ENCODE assay signal across 1 cellular context in the genomic region with DNA sequence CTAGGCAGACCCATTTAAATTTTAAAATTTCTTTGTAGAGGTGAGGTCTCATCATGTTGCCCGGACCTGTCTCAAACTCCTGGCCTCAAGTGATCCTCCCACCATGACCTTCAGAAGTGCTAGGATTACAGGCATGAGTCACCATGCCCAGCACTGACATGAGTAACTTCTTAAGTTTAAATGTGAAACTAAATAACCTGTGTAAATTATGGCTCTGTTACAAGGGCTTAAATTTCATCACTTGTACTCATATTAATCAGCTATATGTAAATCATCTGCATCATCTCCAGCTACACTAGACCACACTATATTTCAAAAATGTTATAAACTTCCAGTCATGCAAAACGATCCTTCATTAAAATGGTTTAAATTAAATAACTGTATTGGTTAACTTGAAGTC.
TF ChIP-seq lines count a peak whose summit lies in the region.

No MANE protein-coding gene starts in this region.

TF ChIP-seq in HEK293, 187 proteins besides CTCF, POLR2A, EP300 and RAD21 (continued from another document):
- TF ChIP-seq, protein P1, sequence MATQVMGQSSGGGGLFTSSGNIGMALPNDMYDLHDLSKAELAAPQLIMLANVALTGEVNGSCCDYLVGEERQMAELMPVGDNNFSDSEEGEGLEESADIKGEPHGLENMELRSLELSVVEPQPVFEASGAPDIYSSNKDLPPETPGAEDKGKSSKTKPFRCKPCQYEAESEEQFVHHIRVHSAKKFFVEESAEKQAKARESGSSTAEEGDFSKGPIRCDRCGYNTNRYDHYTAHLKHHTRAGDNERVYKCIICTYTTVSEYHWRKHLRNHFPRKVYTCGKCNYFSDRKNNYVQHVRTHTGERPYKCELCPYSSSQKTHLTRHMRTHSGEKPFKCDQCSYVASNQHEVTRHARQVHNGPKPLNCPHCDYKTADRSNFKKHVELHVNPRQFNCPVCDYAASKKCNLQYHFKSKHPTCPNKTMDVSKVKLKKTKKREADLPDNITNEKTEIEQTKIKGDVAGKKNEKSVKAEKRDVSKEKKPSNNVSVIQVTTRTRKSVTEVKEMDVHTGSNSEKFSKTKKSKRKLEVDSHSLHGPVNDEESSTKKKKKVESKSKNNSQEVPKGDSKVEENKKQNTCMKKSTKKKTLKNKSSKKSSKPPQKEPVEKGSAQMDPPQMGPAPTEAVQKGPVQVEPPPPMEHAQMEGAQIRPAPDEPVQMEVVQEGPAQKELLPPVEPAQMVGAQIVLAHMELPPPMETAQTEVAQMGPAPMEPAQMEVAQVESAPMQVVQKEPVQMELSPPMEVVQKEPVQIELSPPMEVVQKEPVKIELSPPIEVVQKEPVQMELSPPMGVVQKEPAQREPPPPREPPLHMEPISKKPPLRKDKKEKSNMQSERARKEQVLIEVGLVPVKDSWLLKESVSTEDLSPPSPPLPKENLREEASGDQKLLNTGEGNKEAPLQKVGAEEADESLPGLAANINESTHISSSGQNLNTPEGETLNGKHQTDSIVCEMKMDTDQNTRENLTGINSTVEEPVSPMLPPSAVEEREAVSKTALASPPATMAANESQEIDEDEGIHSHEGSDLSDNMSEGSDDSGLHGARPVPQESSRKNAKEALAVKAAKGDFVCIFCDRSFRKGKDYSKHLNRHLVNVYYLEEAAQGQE (tag by site-specific recombination; IDR thresholded peaks at IDR 0.05) = no peak
- TF ChIP-seq ZNF830 (tag by site-specific recombination; IDR thresholded peaks at IDR 0.05; ENCODE audit: low read depth) = no peak
- TF ChIP-seq ZBTB1 (tag by site-specific recombination; IDR thresholded peaks at IDR 0.05) = peak; percentile 93; the same call in 1 of the 2 replicates
- TF ChIP-seq ZNF202 (tag by site-specific recombination; IDR thresholded peaks at IDR 0.05; ENCODE audit: borderline replicate concordance) = no peak
- TF ChIP-seq ZNF473 (tag by site-specific recombination; IDR thresholded peaks at IDR 0.05) = no peak
- peak; percentile 39 for TF ChIP-seq SCRT2 (tag by site-specific recombination; IDR thresholded peaks at IDR 0.05)
- TF ChIP-seq ZNF292 (tag by site-specific recombination; IDR thresholded peaks at IDR 0.05; ENCODE audit: borderline replicate concordance, low read depth) = no peak
- no peak for TF ChIP-seq ZNF571 (tag by site-specific recombination; IDR thresholded peaks at IDR 0.05)
- no peak for TF ChIP-seq KLF1 (tag by site-specific recombination; IDR thresholded peaks at IDR 0.05)
- no peak for TF ChIP-seq ZNF174 (tag by site-specific recombination; IDR thresholded peaks at IDR 0.05)
- no peak for TF ChIP-seq ZNF404 (tag by site-specific recombination; IDR thresholded peaks at IDR 0.05)
- TF ChIP-seq ZNF501 (tag by site-specific recombination; IDR thresholded peaks at IDR 0.05) = peak; percentile 46; the same call in 1 of the 2 replicates
- TF ChIP-seq ZNF660 (tag by site-specific recombination; IDR thresholded peaks at IDR 0.05) = peak; percentile 70; the same call in 1 of the 2 replicates
- TF ChIP-seq, protein P2, sequence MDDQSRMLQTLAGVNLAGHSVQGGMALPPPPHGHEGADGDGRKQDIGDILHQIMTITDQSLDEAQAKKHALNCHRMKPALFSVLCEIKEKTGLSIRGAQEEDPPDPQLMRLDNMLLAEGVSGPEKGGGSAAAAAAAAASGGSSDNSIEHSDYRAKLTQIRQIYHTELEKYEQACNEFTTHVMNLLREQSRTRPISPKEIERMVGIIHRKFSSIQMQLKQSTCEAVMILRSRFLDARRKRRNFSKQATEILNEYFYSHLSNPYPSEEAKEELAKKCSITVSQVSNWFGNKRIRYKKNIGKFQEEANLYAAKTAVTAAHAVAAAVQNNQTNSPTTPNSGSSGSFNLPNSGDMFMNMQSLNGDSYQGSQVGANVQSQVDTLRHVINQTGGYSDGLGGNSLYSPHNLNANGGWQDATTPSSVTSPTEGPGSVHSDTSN (CRISPR knock-in tag; IDR thresholded peaks at IDR 0.05) = no peak
- TF ChIP-seq, protein P3, sequence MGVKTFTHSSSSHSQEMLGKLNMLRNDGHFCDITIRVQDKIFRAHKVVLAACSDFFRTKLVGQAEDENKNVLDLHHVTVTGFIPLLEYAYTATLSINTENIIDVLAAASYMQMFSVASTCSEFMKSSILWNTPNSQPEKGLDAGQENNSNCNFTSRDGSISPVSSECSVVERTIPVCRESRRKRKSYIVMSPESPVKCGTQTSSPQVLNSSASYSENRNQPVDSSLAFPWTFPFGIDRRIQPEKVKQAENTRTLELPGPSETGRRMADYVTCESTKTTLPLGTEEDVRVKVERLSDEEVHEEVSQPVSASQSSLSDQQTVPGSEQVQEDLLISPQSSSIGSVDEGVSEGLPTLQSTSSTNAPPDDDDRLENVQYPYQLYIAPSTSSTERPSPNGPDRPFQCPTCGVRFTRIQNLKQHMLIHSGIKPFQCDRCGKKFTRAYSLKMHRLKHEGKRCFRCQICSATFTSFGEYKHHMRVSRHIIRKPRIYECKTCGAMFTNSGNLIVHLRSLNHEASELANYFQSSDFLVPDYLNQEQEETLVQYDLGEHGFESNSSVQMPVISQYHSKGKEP (tag by site-specific recombination; IDR thresholded peaks at IDR 0.05) = peak; percentile 67
- TF ChIP-seq ZNF677 (tag by site-specific recombination; IDR thresholded peaks at IDR 0.05) = no peak
- no peak for TF ChIP-seq ZNF544 (tag by site-specific recombination; IDR thresholded peaks at IDR 0.05)
- TF ChIP-seq, protein P4, sequence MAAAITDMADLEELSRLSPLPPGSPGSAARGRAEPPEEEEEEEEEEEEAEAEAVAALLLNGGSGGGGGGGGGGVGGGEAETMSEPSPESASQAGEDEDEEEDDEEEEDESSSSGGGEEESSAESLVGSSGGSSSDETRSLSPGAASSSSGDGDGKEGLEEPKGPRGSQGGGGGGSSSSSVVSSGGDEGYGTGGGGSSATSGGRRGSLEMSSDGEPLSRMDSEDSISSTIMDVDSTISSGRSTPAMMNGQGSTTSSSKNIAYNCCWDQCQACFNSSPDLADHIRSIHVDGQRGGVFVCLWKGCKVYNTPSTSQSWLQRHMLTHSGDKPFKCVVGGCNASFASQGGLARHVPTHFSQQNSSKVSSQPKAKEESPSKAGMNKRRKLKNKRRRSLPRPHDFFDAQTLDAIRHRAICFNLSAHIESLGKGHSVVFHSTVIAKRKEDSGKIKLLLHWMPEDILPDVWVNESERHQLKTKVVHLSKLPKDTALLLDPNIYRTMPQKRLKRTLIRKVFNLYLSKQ (tag by site-specific recombination; IDR thresholded peaks at IDR 0.05; ENCODE audit: borderline replicate concordance) = no peak
- no peak for TF ChIP-seq ZBTB21 (tag by site-specific recombination; IDR thresholded peaks at IDR 0.05)
- no peak for TF ChIP-seq ZNF19 (tag by site-specific recombination; IDR thresholded peaks at IDR 0.05; ENCODE audit: low read depth)
- TF ChIP-seq GFI1B (tag by site-specific recombination; IDR thresholded peaks at IDR 0.05) = 0 out of 2 replicates have a peak, but pooled peaks have one; percentile 37
- TF ChIP-seq ZSCAN23 (tag by site-specific recombination; IDR thresholded peaks at IDR 0.05) = peak; percentile 90; the same call in 1 of the 2 replicates
- TF ChIP-seq ZNF302 (tag by site-specific recombination; IDR thresholded peaks at IDR 0.05; ENCODE audit: low read depth) = no peak
- no peak for TF ChIP-seq ZFP41 (tag by site-specific recombination; IDR thresholded peaks at IDR 0.05; ENCODE audit: borderline replicate concordance)
- TF ChIP-seq, protein P5, sequence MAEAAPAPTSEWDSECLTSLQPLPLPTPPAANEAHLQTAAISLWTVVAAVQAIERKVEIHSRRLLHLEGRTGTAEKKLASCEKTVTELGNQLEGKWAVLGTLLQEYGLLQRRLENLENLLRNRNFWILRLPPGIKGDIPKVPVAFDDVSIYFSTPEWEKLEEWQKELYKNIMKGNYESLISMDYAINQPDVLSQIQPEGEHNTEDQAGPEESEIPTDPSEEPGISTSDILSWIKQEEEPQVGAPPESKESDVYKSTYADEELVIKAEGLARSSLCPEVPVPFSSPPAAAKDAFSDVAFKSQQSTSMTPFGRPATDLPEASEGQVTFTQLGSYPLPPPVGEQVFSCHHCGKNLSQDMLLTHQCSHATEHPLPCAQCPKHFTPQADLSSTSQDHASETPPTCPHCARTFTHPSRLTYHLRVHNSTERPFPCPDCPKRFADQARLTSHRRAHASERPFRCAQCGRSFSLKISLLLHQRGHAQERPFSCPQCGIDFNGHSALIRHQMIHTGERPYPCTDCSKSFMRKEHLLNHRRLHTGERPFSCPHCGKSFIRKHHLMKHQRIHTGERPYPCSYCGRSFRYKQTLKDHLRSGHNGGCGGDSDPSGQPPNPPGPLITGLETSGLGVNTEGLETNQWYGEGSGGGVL (tag by site-specific recombination; IDR thresholded peaks at IDR 0.05) = peak; percentile 34; the same call in 1 of the 2 replicates
- TF ChIP-seq ZNF707 (tag by site-specific recombination; IDR thresholded peaks at IDR 0.05) = no peak
- no peak for TF ChIP-seq ZNF423 (tag by site-specific recombination; IDR thresholded peaks at IDR 0.05)
- TF ChIP-seq KLF8 (tag by site-specific recombination; IDR thresholded peaks at IDR 0.05) = peak; percentile 85
- no peak for TF ChIP-seq ZNF155 (tag by site-specific recombination; IDR thresholded peaks at IDR 0.05)
- TF ChIP-seq ZNF626 (tag by site-specific recombination; IDR thresholded peaks at IDR 0.05) = no peak
- TF ChIP-seq ZNF2 (tag by site-specific recombination; IDR thresholded peaks at IDR 0.05) = peak; percentile 53
- TF ChIP-seq, protein P6, sequence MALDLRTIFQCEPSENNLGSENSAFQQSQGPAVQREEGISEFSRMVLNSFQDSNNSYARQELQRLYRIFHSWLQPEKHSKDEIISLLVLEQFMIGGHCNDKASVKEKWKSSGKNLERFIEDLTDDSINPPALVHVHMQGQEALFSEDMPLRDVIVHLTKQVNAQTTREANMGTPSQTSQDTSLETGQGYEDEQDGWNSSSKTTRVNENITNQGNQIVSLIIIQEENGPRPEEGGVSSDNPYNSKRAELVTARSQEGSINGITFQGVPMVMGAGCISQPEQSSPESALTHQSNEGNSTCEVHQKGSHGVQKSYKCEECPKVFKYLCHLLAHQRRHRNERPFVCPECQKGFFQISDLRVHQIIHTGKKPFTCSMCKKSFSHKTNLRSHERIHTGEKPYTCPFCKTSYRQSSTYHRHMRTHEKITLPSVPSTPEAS (tag by site-specific recombination; IDR thresholded peaks at IDR 0.05) = 0 out of 2 replicates have a peak, but pooled peaks have one; percentile 54
- peak; percentile 21; the same call in 1 of the 2 replicates for TF ChIP-seq ZNF654 (tag by site-specific recombination; IDR thresholded peaks at IDR 0.05; ENCODE audit: low read depth)
